Comparison of ENCODE assay signal across 11 cellular contexts in genomic region chr3:25007974-25008658, GRCh38.
A peak's percentile ranks its signal among the peaks of the same experiment; 100 is the strongest.
DNase-seq lines count a peak whose midpoint lies in the region; ATAC-seq and TF ChIP-seq lines count a peak whose summit lies in the region.
"Had no signal": no experiment of that assay in that cellular context is flagged by ENCODE, and none has a peak within 500 bp of the region (broad histone marks: within the 10 kb centered on the region; RNA-seq: fewer than 3 reads in every experiment).

No MANE protein-coding gene starts in this region.

- ATAC-seq in GM19467 (IDR thresholded peaks at IDR 0.05; ENCODE audit: unreplicated experiment), result peak; percentile 99
- ATAC-seq in HG03095 (IDR thresholded peaks at IDR 0.05; ENCODE audit: unreplicated experiment), result peak; percentile 99
- ATAC-seq: body of pancreas; naive thymus-derived CD8-positive, alpha-beta T cell; SK-N-SH treated with all-trans-retinoic acid at 6 μM for 48 hours had no signal

- peak overlapping the region; percentile 55 for H3K27ac Mint-ChIP-seq in chondrocyte (ENCODE audit: unreplicated experiment)
- no peak overlapping the region for H3K27ac Mint-ChIP-seq in progenitor cell of endocrine pancreas
- H3K27ac Mint-ChIP-seq: naive thymus-derived CD8-positive, alpha-beta T cell; stimulated activated naive CD8-positive, alpha-beta T cell treated with anti-CD3 and anti-CD28 coated beads, Interleukin-15, Interleukin-2, amounts not matched to agents 100 ng/mL and 50 ng/mL, for 24 hours had no signal

- DNase-seq in chondrocyte (ENCODE audit: low spot score) (no peak), stromal cell of bone marrow (ENCODE audit: low read depth) (peak; percentile 41), progenitor cell of endocrine pancreas (ENCODE audit: low spot score, unreplicated experiment) (no peak), middle frontal gyrus (ENCODE audit: extremely low spot score, low spot score) (no peak)
- no peak for DNase-seq in activated CD8-positive, alpha-beta memory T cell treated with anti-CD3 and anti-CD28 coated beads, Interleukin-2, amount 50 U/mL, for 48 hours
- DNase-seq: naive thymus-derived CD8-positive, alpha-beta T cell had no signal

- no peaks in the 10 kb centered on the region for H3K27me3 Mint-ChIP-seq in chondrocyte (ENCODE audit: low read depth)
- H3K27me3 Mint-ChIP-seq in progenitor cell of endocrine pancreas, result no peaks in the 10 kb centered on the region
- H3K27me3 Mint-ChIP-seq: naive thymus-derived CD8-positive, alpha-beta T cell; stimulated activated naive CD8-positive, alpha-beta T cell treated with anti-CD3 and anti-CD28 coated beads, Interleukin-15, Interleukin-2, amounts not matched to agents 100 ng/mL and 50 ng/mL, for 24 hours had no signal

- H3K9me3 Mint-ChIP-seq in chondrocyte (ENCODE audit: low read depth) (no peaks in the 10 kb centered on the region), progenitor cell of endocrine pancreas (ENCODE audit: low read depth) (no peaks in the 10 kb centered on the region)

- H3K36me3 Mint-ChIP-seq in chondrocyte (ENCODE audit: low read depth), result no peaks in the 10 kb centered on the region
- no peaks in the 10 kb centered on the region for H3K36me3 Mint-ChIP-seq in progenitor cell of endocrine pancreas (ENCODE audit: insufficient read depth)
- H3K36me3 Mint-ChIP-seq: naive thymus-derived CD8-positive, alpha-beta T cell had no signal

- TF ChIP-seq CTCF in chondrocyte (IDR thresholded peaks at IDR 0.05) (no peak), progenitor cell of endocrine pancreas (IDR thresholded peaks at IDR 0.05; ENCODE audit: unreplicated experiment) (no peak)

- H3K4me3 Mint-ChIP-seq in chondrocyte (ENCODE audit: unreplicated experiment) (no peak overlapping the region), progenitor cell of endocrine pancreas (ENCODE audit: low read depth) (no peak overlapping the region)
- H3K4me3 Mint-ChIP-seq: naive thymus-derived CD8-positive, alpha-beta T cell; stimulated activated naive CD8-positive, alpha-beta T cell treated with anti-CD3 and anti-CD28 coated beads, Interleukin-15, Interleukin-2, amounts not matched to agents 100 ng/mL and 50 ng/mL, for 24 hours had no signal

- H3K4me1 Mint-ChIP-seq in chondrocyte (ENCODE audit: low read depth) (peaks cover 13% of the 10 kb centered on the region), progenitor cell of endocrine pancreas (ENCODE audit: low read depth) (peaks cover 11% of the 10 kb centered on the region)
- H3K4me1 Mint-ChIP-seq: naive thymus-derived CD8-positive, alpha-beta T cell had no signal
